ENCODE assay signal across 9 cellular contexts in the genomic region with DNA sequence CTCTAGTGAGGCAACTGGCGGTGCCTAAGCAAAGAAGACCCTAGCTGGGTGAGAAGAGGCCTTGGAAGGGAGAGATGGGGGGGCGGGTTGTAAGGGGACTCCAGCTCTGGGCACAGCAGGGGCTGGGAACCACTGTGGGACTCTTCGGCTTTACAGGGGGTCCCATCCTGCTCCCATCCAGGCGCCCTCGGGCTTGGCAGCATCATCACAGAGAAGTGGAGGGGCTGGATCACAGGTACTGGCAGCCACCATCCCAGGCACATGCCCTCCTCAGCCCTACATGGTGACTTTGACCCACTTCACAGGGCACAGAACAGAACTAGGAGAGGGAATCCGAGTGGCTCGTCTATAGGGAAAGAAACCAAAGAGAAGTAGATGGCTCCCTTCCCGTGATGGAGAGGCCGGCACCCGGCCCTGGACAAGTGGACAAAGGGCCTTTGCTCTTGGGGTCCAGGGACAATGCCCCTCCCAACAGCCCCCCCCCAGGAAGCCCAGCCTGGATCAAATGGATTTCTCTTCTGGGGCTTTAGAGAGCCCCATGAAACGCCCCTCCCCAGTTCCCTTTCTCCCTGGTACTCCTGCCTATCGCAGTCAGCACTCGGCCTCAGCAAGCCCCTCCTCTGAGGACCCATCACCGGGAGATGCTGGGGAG. TPM values are rescaled to one million over a fixed set of nuclear protein-coding genes. Genes with fewer than 3 reads are reported as not detected.
DNase-seq lines count a peak whose midpoint lies in the region; TF ChIP-seq lines count a peak whose summit lies in the region.
"Had no signal": no experiment of that assay in that cellular context is flagged by ENCODE, and none has a peak within 500 bp of the region (broad histone marks: within the 10 kb centered on the region; RNA-seq: fewer than 3 reads in every experiment).

No MANE protein-coding gene starts in this region.

- H3K27me3 Mint-ChIP-seq in activated CD4-positive, alpha-beta T cell treated with anti-CD3 and anti-CD28 coated beads, Interleukin-2, amount 10 ng/mL, durations not matched to agents 7 days and 5 days = no peaks in the 10 kb centered on the region

- H3K9ac ChIP-seq in adipocyte (ENCODE audit: low read length) (peak overlapping the region; percentile 90), liver (ENCODE audit: low read depth in 1 of 2, low read length in 2 of 2) (peak overlapping the region; percentile 72 to 84)

- H3K27ac ChIP-seq in liver (ENCODE audit: low read depth in 1 of 2, low read length in 2 of 2) (peak overlapping the region; percentile 82 to 87), thymus (ENCODE audit: low read depth) (peak overlapping the region; percentile 31)

- no peaks in the 10 kb centered on the region for H3K9me3 Mint-ChIP-seq in activated CD4-positive, alpha-beta T cell treated with anti-CD3 and anti-CD28 coated beads, Interleukin-2, amount 10 ng/mL, durations not matched to agents 7 days and 5 days

- H3K4me1 Mint-ChIP-seq in activated CD4-positive, alpha-beta T cell treated with anti-CD3 and anti-CD28 coated beads, Interleukin-2, amount 10 ng/mL, durations not matched to agents 7 days and 5 days = peaks cover 46% of the 10 kb centered on the region

- no peak for TF ChIP-seq CTCF in liver (IDR thresholded peaks at IDR 0.05; ENCODE audit: low read depth, low read length, missing input control)

- H3K4me3 ChIP-seq in adipocyte (ENCODE audit: low read length) (peak overlapping the region; percentile 85), liver (ENCODE audit: low read depth in 1 of 3, low read length in 3 of 3) (peak overlapping the region; percentile 49 to 81 (median 68)), thymus (ENCODE audit: low read length) (peak overlapping the region; percentile 73)

- no peaks in the 10 kb centered on the region for H3K9me3 ChIP-seq in adipocyte (ENCODE audit: control insufficient read depth, low read length)
- H3K9me3 ChIP-seq in liver (ENCODE audit: control insufficient read depth in 4 of 4, low read length in 3 of 4) = no peaks in the 10 kb centered on the region
- no peaks in the 10 kb centered on the region for H3K9me3 ChIP-seq in thymus (ENCODE audit: control insufficient read depth)

- peak overlapping the region; percentile 94 for H3K27ac Mint-ChIP-seq in activated CD4-positive, alpha-beta T cell treated with anti-CD3 and anti-CD28 coated beads, Interleukin-2, amount 10 ng/mL, durations not matched to agents 7 days and 5 days

- H3K36me3 ChIP-seq in adipocyte (ENCODE audit: control insufficient read depth, insufficient read depth, low read length, severe bottlenecking) (no peaks in the 10 kb centered on the region), liver (ENCODE audit: control insufficient read depth in 4 of 4, insufficient read depth in 3 of 4, low read depth in 1 of 4, low read length in 3 of 4) (no peaks in the 10 kb centered on the region), thymus (ENCODE audit: control insufficient read depth, insufficient read depth) (peaks cover 6% of the 10 kb centered on the region)

- peaks cover 3% of the 10 kb centered on the region for H3K27me3 ChIP-seq in adipocyte (replicated peaks; ENCODE audit: control insufficient read depth, insufficient read depth, low read length)
- H3K27me3 ChIP-seq in liver (ENCODE audit: control insufficient read depth in 4 of 4, insufficient read depth in 4 of 4, low read length in 3 of 4) = no peaks in the 10 kb centered on the region
- no peaks in the 10 kb centered on the region for H3K27me3 ChIP-seq in thymus (ENCODE audit: control insufficient read depth, insufficient read depth)

- no peak for DNase-seq in activated CD4-positive, alpha-beta T cell treated with anti-CD3 and anti-CD28 coated beads, Interleukin-2, amount 10 ng/mL, durations not matched to agents 7 days and 5 days
- DNase-seq in activated CD4-positive, alpha-beta T cell treated with anti-CD3 and anti-CD28 coated beads for 1 hour = no peak
- DNase-seq in adipocyte (ENCODE audit: low read depth) = no peak
- DNase-seq in stimulated activated CD8-positive, alpha-beta memory T cell treated with anti-CD3 and anti-CD28 coated beads, Interleukin-4, amount 100 ng/mL, for 48 hours = no peak
- DNase-seq in cerebellum (ENCODE audit: low spot score) = no peak
- no peak for DNase-seq in NCI-H446 treated with DMSO at 0.1 percent for 48 hours (lab: John Stamatoyannopoulos, UW)
- DNase-seq: NCI-H2107 had no signal

- no peak for TF ChIP-seq RAD21 in liver (IDR thresholded peaks at IDR 0.05)

- peaks cover 55% of the 10 kb centered on the region for H3K4me1 ChIP-seq in adipocyte (ENCODE audit: control insufficient read depth, insufficient read depth, low read length)
- H3K4me1 ChIP-seq in liver (ENCODE audit: control insufficient read depth in 4 of 4, insufficient read depth in 4 of 4, low read length in 3 of 4) = peaks cover 21 to 73% (median 57%) of the 10 kb centered on the region in 4 donors
- H3K4me1 ChIP-seq in thymus (ENCODE audit: control insufficient read depth, insufficient read depth, low read length) = peaks cover 13% of the 10 kb centered on the region

- 32% methylated on average over 14 of the region's 14 CpGs for WGBS in liver
- 70% methylated on average over 14 of the region's 14 CpGs for WGBS in thymus

- CTCF ChIA-PET in activated CD4-positive, alpha-beta T cell treated with anti-CD3 and anti-CD28 coated beads, Interleukin-2, amount 10 ng/mL, durations not matched to agents 7 days and 5 days (lab: Charles Lee) = interaction anchor here (1.0 to 1.6 kb wide), 6 partner anchors 11 to 74 kb away, joined by 3 to 7 read pairs (median 4); no protein-coding TSS in a partner anchor

- peaks cover 15% of the 10 kb centered on the region for H3K36me3 Mint-ChIP-seq in activated CD4-positive, alpha-beta T cell treated with anti-CD3 and anti-CD28 coated beads, Interleukin-2, amount 10 ng/mL, durations not matched to agents 7 days and 5 days (ENCODE audit: low read depth)

- peak overlapping the region; percentile 85 for H3K4me3 Mint-ChIP-seq in activated CD4-positive, alpha-beta T cell treated with anti-CD3 and anti-CD28 coated beads, Interleukin-2, amount 10 ng/mL, durations not matched to agents 7 days and 5 days

- POLR2A ChIA-PET in activated CD4-positive, alpha-beta T cell treated with anti-CD3 and anti-CD28 coated beads, Interleukin-2, amount 10 ng/mL, durations not matched to agents 7 days and 5 days (lab: Charles Lee) = interaction anchor here (2.1 kb wide), 1 partner anchor 50 kb away, joined by 12 read pairs; no protein-coding TSS in a partner anchor

TF ChIP-seq in liver, 16 proteins besides CTCF, POLR2A, EP300 and RAD21:
- TF ChIP-seq HNF4A (conservative IDR thresholded peaks at IDR 0.05) (peak in 1 of 2 donors; percentile 16), EGR1 (IDR thresholded peaks at IDR 0.05; ENCODE audit: low read depth in 2 of 2) (no peak), JUND (IDR thresholded peaks at IDR 0.05) (no peak), SP1 (IDR thresholded peaks at IDR 0.05) (no peak), FOXA2 (IDR thresholded peaks at IDR 0.05) (no peak), HNF4G (IDR thresholded peaks at IDR 0.05) (no peak), GABPA (IDR thresholded peaks at IDR 0.05 in 1 of 2, conservative IDR thresholded peaks at IDR 0.05 in 1 of 2) (no peak), TAF1 (conservative IDR thresholded peaks at IDR 0.05) (no peak), FOXA1 (IDR thresholded peaks at IDR 0.05) (no peak), NR2F2 (IDR thresholded peaks at IDR 0.05) (no peak), YY1 (IDR thresholded peaks at IDR 0.05) (peak; percentile 20)
- TF ChIP-seq, protein P1, sequence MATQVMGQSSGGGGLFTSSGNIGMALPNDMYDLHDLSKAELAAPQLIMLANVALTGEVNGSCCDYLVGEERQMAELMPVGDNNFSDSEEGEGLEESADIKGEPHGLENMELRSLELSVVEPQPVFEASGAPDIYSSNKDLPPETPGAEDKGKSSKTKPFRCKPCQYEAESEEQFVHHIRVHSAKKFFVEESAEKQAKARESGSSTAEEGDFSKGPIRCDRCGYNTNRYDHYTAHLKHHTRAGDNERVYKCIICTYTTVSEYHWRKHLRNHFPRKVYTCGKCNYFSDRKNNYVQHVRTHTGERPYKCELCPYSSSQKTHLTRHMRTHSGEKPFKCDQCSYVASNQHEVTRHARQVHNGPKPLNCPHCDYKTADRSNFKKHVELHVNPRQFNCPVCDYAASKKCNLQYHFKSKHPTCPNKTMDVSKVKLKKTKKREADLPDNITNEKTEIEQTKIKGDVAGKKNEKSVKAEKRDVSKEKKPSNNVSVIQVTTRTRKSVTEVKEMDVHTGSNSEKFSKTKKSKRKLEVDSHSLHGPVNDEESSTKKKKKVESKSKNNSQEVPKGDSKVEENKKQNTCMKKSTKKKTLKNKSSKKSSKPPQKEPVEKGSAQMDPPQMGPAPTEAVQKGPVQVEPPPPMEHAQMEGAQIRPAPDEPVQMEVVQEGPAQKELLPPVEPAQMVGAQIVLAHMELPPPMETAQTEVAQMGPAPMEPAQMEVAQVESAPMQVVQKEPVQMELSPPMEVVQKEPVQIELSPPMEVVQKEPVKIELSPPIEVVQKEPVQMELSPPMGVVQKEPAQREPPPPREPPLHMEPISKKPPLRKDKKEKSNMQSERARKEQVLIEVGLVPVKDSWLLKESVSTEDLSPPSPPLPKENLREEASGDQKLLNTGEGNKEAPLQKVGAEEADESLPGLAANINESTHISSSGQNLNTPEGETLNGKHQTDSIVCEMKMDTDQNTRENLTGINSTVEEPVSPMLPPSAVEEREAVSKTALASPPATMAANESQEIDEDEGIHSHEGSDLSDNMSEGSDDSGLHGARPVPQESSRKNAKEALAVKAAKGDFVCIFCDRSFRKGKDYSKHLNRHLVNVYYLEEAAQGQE (IDR thresholded peaks at IDR 0.05) = no peak

RNA-seq across cellular contexts. Expression of a gene that starts 54.0 kb away (rescaled TPM):
- 100 to 1,000 TPM; 101 to 107 TPM for total RNA-seq in activated CD4-positive, alpha-beta T cell treated with anti-CD3 and anti-CD28 coated beads, Interleukin-2, amount 10 ng/mL, durations not matched to agents 7 days and 5 days
- total RNA-seq in liver = 10 to 100 TPM; 38.9 to 40.2 TPM
- polyA plus RNA-seq in liver = 10 to 100 TPM; 29.3 to 46.4 TPM
- 34.2 TPM for polyA plus RNA-seq in thymus
- total RNA-seq in cerebellum = 12.6 TPM
